Comparison of ENCODE assay signal across 2 cellular contexts in genomic region chr20:15362849-15363248, GRCh38.
TF ChIP-seq lines count a peak whose summit lies in the region.

No MANE protein-coding gene starts in this region.

TF ChIP-seq in HepG2, 621 proteins besides CTCF, POLR2A, EP300 and RAD21:
- TF ChIP-seq, protein P1, sequence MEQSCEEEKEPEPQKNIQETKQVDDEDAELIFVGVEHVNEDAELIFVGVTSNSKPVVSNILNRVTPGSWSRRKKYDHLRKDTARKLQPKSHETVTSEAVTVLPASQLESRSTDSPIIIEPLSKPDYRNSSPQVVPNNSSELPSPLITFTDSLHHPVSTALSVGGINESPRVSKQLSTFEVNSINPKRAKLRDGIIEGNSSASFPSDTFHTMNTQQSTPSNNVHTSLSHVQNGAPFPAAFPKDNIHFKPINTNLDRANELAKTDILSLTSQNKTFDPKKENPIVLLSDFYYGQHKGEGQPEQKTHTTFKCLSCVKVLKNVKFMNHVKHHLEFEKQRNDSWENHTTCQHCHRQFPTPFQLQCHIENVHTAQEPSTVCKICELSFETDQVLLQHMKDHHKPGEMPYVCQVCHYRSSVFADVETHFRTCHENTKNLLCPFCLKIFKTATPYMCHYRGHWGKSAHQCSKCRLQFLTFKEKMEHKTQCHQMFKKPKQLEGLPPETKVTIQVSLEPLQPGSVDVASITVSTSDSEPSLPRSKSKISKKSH (CRISPR knock-in tag; IDR thresholded peaks at IDR 0.05; ENCODE audit: borderline replicate concordance), result no peak
- TF ChIP-seq ZNF577 (CRISPR knock-in tag; IDR thresholded peaks at IDR 0.05; ENCODE audit: borderline replicate concordance, low read depth) (no peak), HNRNPK (IDR thresholded peaks at IDR 0.05; ENCODE audit: low read depth, low read length, poor library complexity, severe bottlenecking) (peak; percentile 96), ZNF678 (CRISPR knock-in tag; IDR thresholded peaks at IDR 0.05) (no peak), RNF219 (CRISPR knock-in tag; IDR thresholded peaks at IDR 0.05) (no peak), ZNF501 (CRISPR knock-in tag; IDR thresholded peaks at IDR 0.05) (no peak), TAF15 (IDR thresholded peaks at IDR 0.05; ENCODE audit: low read depth, low read length, poor library complexity, severe bottlenecking) (no peak), PAX8 (CRISPR knock-in tag; IDR thresholded peaks at IDR 0.05; ENCODE audit: borderline replicate concordance) (no peak), SRSF9 (IDR thresholded peaks at IDR 0.05; ENCODE audit: borderline replicate concordance, insufficient read depth, low read depth, low read length, poor library complexity, severe bottlenecking) (peak; percentile 32), TCF7 (IDR thresholded peaks at IDR 0.05; ENCODE audit: low read depth) (no peak)
- TF ChIP-seq, protein P2, sequence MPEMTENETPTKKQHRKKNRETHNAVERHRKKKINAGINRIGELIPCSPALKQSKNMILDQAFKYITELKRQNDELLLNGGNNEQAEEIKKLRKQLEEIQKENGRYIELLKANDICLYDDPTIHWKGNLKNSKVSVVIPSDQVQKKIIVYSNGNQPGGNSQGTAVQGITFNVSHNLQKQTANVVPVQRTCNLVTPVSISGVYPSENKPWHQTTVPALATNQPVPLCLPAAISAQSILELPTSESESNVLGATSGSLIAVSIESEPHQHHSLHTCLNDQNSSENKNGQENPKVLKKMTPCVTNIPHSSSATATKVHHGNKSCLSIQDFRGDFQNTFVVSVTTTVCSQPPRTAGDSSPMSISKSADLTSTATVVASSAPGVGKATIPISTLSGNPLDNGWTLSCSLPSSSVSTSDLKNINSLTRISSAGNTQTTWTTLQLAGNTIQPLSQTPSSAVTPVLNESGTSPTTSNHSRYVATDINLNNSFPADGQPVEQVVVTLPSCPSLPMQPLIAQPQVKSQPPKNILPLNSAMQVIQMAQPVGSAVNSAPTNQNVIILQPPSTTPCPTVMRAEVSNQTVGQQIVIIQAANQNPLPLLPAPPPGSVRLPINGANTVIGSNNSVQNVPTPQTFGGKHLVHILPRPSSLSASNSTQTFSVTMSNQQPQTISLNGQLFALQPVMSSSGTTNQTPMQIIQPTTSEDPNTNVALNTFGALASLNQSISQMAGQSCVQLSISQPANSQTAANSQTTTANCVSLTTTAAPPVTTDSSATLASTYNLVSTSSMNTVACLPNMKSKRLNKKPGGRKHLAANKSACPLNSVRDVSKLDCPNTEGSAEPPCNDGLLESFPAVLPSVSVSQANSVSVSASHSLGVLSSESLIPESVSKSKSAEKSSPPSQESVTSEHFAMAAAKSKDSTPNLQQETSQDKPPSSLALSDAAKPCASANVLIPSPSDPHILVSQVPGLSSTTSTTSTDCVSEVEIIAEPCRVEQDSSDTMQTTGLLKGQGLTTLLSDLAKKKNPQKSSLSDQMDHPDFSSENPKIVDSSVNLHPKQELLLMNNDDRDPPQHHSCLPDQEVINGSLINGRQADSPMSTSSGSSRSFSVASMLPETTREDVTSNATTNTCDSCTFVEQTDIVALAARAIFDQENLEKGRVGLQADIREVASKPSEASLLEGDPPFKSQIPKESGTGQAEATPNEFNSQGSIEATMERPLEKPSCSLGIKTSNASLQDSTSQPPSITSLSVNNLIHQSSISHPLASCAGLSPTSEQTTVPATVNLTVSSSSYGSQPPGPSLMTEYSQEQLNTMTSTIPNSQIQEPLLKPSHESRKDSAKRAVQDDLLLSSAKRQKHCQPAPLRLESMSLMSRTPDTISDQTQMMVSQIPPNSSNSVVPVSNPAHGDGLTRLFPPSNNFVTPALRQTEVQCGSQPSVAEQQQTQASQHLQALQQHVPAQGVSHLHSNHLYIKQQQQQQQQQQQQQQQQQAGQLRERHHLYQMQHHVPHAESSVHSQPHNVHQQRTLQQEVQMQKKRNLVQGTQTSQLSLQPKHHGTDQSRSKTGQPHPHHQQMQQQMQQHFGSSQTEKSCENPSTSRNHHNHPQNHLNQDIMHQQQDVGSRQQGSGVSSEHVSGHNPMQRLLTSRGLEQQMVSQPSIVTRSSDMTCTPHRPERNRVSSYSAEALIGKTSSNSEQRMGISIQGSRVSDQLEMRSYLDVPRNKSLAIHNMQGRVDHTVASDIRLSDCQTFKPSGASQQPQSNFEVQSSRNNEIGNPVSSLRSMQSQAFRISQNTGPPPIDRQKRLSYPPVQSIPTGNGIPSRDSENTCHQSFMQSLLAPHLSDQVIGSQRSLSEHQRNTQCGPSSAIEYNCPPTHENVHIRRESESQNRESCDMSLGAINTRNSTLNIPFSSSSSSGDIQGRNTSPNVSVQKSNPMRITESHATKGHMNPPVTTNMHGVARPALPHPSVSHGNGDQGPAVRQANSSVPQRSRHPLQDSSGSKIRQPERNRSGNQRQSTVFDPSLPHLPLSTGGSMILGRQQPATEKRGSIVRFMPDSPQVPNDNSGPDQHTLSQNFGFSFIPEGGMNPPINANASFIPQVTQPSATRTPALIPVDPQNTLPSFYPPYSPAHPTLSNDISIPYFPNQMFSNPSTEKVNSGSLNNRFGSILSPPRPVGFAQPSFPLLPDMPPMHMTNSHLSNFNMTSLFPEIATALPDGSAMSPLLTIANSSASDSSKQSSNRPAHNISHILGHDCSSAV (CRISPR knock-in tag; IDR thresholded peaks at IDR 0.05; ENCODE audit: borderline replicate concordance), result no peak

TF ChIP-seq in WTC11, 78 proteins besides CTCF, POLR2A, EP300 and RAD21 (continued from another document):
- TF ChIP-seq, protein P3, sequence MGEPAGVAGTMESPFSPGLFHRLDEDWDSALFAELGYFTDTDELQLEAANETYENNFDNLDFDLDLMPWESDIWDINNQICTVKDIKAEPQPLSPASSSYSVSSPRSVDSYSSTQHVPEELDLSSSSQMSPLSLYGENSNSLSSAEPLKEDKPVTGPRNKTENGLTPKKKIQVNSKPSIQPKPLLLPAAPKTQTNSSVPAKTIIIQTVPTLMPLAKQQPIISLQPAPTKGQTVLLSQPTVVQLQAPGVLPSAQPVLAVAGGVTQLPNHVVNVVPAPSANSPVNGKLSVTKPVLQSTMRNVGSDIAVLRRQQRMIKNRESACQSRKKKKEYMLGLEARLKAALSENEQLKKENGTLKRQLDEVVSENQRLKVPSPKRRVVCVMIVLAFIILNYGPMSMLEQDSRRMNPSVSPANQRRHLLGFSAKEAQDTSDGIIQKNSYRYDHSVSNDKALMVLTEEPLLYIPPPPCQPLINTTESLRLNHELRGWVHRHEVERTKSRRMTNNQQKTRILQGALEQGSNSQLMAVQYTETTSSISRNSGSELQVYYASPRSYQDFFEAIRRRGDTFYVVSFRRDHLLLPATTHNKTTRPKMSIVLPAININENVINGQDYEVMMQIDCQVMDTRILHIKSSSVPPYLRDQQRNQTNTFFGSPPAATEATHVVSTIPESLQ (CRISPR knock-in tag; IDR thresholded peaks at IDR 0.05), result no peak
- no peak for TF ChIP-seq TP53 (CRISPR knock-in tag; IDR thresholded peaks at IDR 0.05)
- TF ChIP-seq ZNF232 (CRISPR knock-in tag; IDR thresholded peaks at IDR 0.05), result no peak
- TF ChIP-seq ATF3 (CRISPR knock-in tag; conservative IDR thresholded peaks at IDR 0.05), result no peak
- TF ChIP-seq JUN (CRISPR knock-in tag; IDR thresholded peaks at IDR 0.05), result no peak
- TF ChIP-seq GABPB1 (CRISPR knock-in tag; IDR thresholded peaks at IDR 0.05), result no peak
- no peak for TF ChIP-seq NR1H2 (CRISPR knock-in tag; IDR thresholded peaks at IDR 0.05)
- TF ChIP-seq, protein P4, sequence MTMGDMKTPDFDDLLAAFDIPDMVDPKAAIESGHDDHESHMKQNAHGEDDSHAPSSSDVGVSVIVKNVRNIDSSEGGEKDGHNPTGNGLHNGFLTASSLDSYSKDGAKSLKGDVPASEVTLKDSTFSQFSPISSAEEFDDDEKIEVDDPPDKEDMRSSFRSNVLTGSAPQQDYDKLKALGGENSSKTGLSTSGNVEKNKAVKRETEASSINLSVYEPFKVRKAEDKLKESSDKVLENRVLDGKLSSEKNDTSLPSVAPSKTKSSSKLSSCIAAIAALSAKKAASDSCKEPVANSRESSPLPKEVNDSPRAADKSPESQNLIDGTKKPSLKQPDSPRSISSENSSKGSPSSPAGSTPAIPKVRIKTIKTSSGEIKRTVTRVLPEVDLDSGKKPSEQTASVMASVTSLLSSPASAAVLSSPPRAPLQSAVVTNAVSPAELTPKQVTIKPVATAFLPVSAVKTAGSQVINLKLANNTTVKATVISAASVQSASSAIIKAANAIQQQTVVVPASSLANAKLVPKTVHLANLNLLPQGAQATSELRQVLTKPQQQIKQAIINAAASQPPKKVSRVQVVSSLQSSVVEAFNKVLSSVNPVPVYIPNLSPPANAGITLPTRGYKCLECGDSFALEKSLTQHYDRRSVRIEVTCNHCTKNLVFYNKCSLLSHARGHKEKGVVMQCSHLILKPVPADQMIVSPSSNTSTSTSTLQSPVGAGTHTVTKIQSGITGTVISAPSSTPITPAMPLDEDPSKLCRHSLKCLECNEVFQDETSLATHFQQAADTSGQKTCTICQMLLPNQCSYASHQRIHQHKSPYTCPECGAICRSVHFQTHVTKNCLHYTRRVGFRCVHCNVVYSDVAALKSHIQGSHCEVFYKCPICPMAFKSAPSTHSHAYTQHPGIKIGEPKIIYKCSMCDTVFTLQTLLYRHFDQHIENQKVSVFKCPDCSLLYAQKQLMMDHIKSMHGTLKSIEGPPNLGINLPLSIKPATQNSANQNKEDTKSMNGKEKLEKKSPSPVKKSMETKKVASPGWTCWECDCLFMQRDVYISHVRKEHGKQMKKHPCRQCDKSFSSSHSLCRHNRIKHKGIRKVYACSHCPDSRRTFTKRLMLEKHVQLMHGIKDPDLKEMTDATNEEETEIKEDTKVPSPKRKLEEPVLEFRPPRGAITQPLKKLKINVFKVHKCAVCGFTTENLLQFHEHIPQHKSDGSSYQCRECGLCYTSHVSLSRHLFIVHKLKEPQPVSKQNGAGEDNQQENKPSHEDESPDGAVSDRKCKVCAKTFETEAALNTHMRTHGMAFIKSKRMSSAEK (CRISPR knock-in tag; IDR thresholded peaks at IDR 0.05; ENCODE audit: borderline replicate concordance), result no peak
